In genomic region chr4:55251352-55251751, GRCh38 we compare ENCODE assay signal across 16 cellular contexts.
DNase-seq lines count a peak whose midpoint lies in the region; ATAC-seq and TF ChIP-seq lines count a peak whose summit lies in the region.
"Had no signal": no experiment of that assay in that cellular context is flagged by ENCODE, and none has a peak within 500 bp of the region (broad histone marks: within the 10 kb centered on the region; RNA-seq: fewer than 3 reads in every experiment).

No MANE protein-coding gene starts in this region.

- H3K27me3 Mint-ChIP-seq in GM23338 (ENCODE audit: insufficient read depth, low read depth, poor library complexity) (peaks cover 2% of the 10 kb centered on the region), WTC11 (ENCODE audit: low read depth) (no peaks in the 10 kb centered on the region), neural progenitor cell (ENCODE audit: insufficient read depth, low read depth) (no peaks in the 10 kb centered on the region)
- no peaks in the 10 kb centered on the region for H3K27me3 Mint-ChIP-seq in T-helper 2 cell treated with Interferon-gamma antibody and Interleukin-4, amounts not matched to agents 5 μg/mL and 100 μg/mL, for 36 hours (ENCODE audit: low read depth)

- CTCF ChIA-PET in WTC11 (lab: Charles Lee), result interaction anchor here (1.4 kb wide), 1 partner anchor 65 kb away, joined by 7 read pairs; no protein-coding TSS in a partner anchor

- H3K27me3 ChIP-seq in GM23338 (ENCODE audit: insufficient read depth), result no peaks in the 10 kb centered on the region
- no peaks in the 10 kb centered on the region for H3K27me3 ChIP-seq in neural progenitor cell

- peak; percentile 43; the same call in 2 of the 3 replicates for ATAC-seq in GM23338
- peak; percentile 38 for ATAC-seq in WTC11
- ATAC-seq: GM12878, Panc1 had no signal

- H3K4me1 Mint-ChIP-seq in GM23338 (peaks cover 21% of the 10 kb centered on the region), WTC11 (peaks cover 33% of the 10 kb centered on the region), neural progenitor cell (peaks cover 17% of the 10 kb centered on the region)
- no peaks in the 10 kb centered on the region for H3K4me1 Mint-ChIP-seq in T-helper 2 cell treated with Interferon-gamma antibody and Interleukin-4, amounts not matched to agents 5 μg/mL and 100 μg/mL, for 36 hours (ENCODE audit: low read depth)
- H3K4me1 Mint-ChIP-seq: CD4-positive, CD25-positive, alpha-beta regulatory T cell had no signal

- H3K9me3 ChIP-seq in neural progenitor cell (ENCODE audit: low read depth), result no peaks in the 10 kb centered on the region
- H3K9me3 ChIP-seq: Caco-2 had no signal

- H4K20me1 ChIP-seq in GM23338 (replicated peaks; ENCODE audit: insufficient read depth), result no peaks in the 10 kb centered on the region
- H4K20me1 ChIP-seq in neural progenitor cell (ENCODE audit: low read depth), result no peaks in the 10 kb centered on the region

- H3K9me3 Mint-ChIP-seq in GM23338 (no peaks in the 10 kb centered on the region), WTC11 (0 out of 2 replicates have a peak, but pooled peaks cover 3% of the 10 kb centered on the region), neural progenitor cell (no peaks in the 10 kb centered on the region)
- H3K9me3 Mint-ChIP-seq in T-helper 2 cell treated with Interferon-gamma antibody and Interleukin-4, amounts not matched to agents 5 μg/mL and 100 μg/mL, for 36 hours, result no peaks in the 10 kb centered on the region

- DNase-seq in GM23338 (ENCODE audit: low spot score), result peak; percentile 20
- no peak for DNase-seq in WTC11 (ENCODE audit: low spot score)
- DNase-seq in fibroblast of pulmonary artery (ENCODE audit: low read depth), result peak; percentile 56
- peak; percentile 52 for DNase-seq in neural progenitor cell (ENCODE audit: low spot score)
- no peak for DNase-seq in DMS153 (lab: John Stamatoyannopoulos, UW)
- no peak for DNase-seq in T-helper 2 cell treated with Interferon-gamma antibody and Interleukin-4, amounts not matched to agents 5 μg/mL and 100 μg/mL, for 36 hours (ENCODE audit: low spot score)
- no peak for DNase-seq in T-helper 1 cell
- DNase-seq: ACHN; AML-193; Caco-2; CD4-positive, CD25-positive, alpha-beta regulatory T cell; NCI-H1417; NCI-H187 treated with DMSO at 0.1 percent for 48 hours; NCI-H774 had no signal

- H3K36me3 ChIP-seq in GM23338 (ENCODE audit: insufficient read depth), result no peaks in the 10 kb centered on the region
- no peaks in the 10 kb centered on the region for H3K36me3 ChIP-seq in neural progenitor cell

- H3K4me3 ChIP-seq in GM23338 (no peak overlapping the region), fibroblast of pulmonary artery (replicated peaks; ENCODE audit: low read depth, low read length) (no peak overlapping the region), neural progenitor cell (no peak overlapping the region)
- H3K4me3 ChIP-seq: GM12878 had no signal

- H3K27ac ChIP-seq in GM23338 (ENCODE audit: low read depth), result no peak overlapping the region
- H3K27ac ChIP-seq in neural progenitor cell, result no peak overlapping the region

- peak overlapping the region; percentile 53 for H2AFZ ChIP-seq in GM23338
- no peak overlapping the region for H2AFZ ChIP-seq in neural progenitor cell (replicated peaks)

- H3K36me3 Mint-ChIP-seq in GM23338 (ENCODE audit: low read depth), result no peaks in the 10 kb centered on the region
- H3K36me3 Mint-ChIP-seq in WTC11, result no peaks in the 10 kb centered on the region
- no peaks in the 10 kb centered on the region for H3K36me3 Mint-ChIP-seq in neural progenitor cell
- H3K36me3 Mint-ChIP-seq in T-helper 2 cell treated with Interferon-gamma antibody and Interleukin-4, amounts not matched to agents 5 μg/mL and 100 μg/mL, for 36 hours (ENCODE audit: low read depth), result no peaks in the 10 kb centered on the region
- H3K36me3 Mint-ChIP-seq: CD4-positive, CD25-positive, alpha-beta regulatory T cell had no signal

- TF ChIP-seq CTCF in GM23338 (conservative IDR thresholded peaks at IDR 0.05; ENCODE audit: low read depth in 2 of 2) (no peak), WTC11 (IDR thresholded peaks at IDR 0.05) (no peak), fibroblast of pulmonary artery (IDR thresholded peaks at IDR 0.05; ENCODE audit: low read length, missing control alignments) (no peak), neural progenitor cell (IDR thresholded peaks at IDR 0.05) (no peak)

- H3K4me2 ChIP-seq in GM23338 (no peak overlapping the region), neural progenitor cell (peak overlapping the region; percentile 5)

- POLR2A ChIA-PET in WTC11 (lab: Charles Lee), result no interaction called here

- H3K4me3 Mint-ChIP-seq in GM23338, result no peak overlapping the region
- H3K4me3 Mint-ChIP-seq in WTC11, result no peak overlapping the region
- no peak overlapping the region for H3K4me3 Mint-ChIP-seq in neural progenitor cell
- H3K4me3 Mint-ChIP-seq in T-helper 2 cell treated with Interferon-gamma antibody and Interleukin-4, amounts not matched to agents 5 μg/mL and 100 μg/mL, for 36 hours, result no peak overlapping the region
- H3K4me3 Mint-ChIP-seq: CD4-positive, CD25-positive, alpha-beta regulatory T cell had no signal

- H3K27ac Mint-ChIP-seq in GM23338 (no peak overlapping the region), WTC11 (no peak overlapping the region), neural progenitor cell (no peak overlapping the region)
- no peak overlapping the region for H3K27ac Mint-ChIP-seq in T-helper 2 cell treated with Interferon-gamma antibody and Interleukin-4, amounts not matched to agents 5 μg/mL and 100 μg/mL, for 36 hours
- H3K27ac Mint-ChIP-seq: CD4-positive, CD25-positive, alpha-beta regulatory T cell had no signal

- H3K9me2 ChIP-seq in GM23338 (ENCODE audit: insufficient read depth), result peaks cover 4% of the 10 kb centered on the region; the same call in 1 of the 2 replicates

- H3K79me2 ChIP-seq in GM23338 (replicated peaks; ENCODE audit: insufficient read depth) (no peaks in the 10 kb centered on the region), neural progenitor cell (ENCODE audit: low read depth) (no peaks in the 10 kb centered on the region)

- peaks cover 18% of the 10 kb centered on the region for H3K4me1 ChIP-seq in GM23338 (ENCODE audit: insufficient read depth)
- peaks cover 14% of the 10 kb centered on the region for H3K4me1 ChIP-seq in neural progenitor cell
- H3K4me1 ChIP-seq: Caco-2 had no signal

- H3F3A ChIP-seq in GM23338 (replicated peaks; ENCODE audit: low read depth), result no peaks in the 10 kb centered on the region
- peaks cover 5% of the 10 kb centered on the region for H3F3A ChIP-seq in neural progenitor cell (ENCODE audit: low read depth)

- no peak overlapping the region for H3K9ac ChIP-seq in neural progenitor cell

TF ChIP-seq in GM23338, 12 proteins besides CTCF, POLR2A, EP300 and RAD21 (continues in another document):
- TF ChIP-seq EZH2phosphoT487 (IDR thresholded peaks at IDR 0.05; ENCODE audit: unreplicated experiment) (no peak), STAT1 (IDR thresholded peaks at IDR 0.05; ENCODE audit: unreplicated experiment) (no peak)

TF ChIP-seq in WTC11, 78 proteins besides CTCF, POLR2A, EP300 and RAD21:
- TF ChIP-seq, protein P1, sequence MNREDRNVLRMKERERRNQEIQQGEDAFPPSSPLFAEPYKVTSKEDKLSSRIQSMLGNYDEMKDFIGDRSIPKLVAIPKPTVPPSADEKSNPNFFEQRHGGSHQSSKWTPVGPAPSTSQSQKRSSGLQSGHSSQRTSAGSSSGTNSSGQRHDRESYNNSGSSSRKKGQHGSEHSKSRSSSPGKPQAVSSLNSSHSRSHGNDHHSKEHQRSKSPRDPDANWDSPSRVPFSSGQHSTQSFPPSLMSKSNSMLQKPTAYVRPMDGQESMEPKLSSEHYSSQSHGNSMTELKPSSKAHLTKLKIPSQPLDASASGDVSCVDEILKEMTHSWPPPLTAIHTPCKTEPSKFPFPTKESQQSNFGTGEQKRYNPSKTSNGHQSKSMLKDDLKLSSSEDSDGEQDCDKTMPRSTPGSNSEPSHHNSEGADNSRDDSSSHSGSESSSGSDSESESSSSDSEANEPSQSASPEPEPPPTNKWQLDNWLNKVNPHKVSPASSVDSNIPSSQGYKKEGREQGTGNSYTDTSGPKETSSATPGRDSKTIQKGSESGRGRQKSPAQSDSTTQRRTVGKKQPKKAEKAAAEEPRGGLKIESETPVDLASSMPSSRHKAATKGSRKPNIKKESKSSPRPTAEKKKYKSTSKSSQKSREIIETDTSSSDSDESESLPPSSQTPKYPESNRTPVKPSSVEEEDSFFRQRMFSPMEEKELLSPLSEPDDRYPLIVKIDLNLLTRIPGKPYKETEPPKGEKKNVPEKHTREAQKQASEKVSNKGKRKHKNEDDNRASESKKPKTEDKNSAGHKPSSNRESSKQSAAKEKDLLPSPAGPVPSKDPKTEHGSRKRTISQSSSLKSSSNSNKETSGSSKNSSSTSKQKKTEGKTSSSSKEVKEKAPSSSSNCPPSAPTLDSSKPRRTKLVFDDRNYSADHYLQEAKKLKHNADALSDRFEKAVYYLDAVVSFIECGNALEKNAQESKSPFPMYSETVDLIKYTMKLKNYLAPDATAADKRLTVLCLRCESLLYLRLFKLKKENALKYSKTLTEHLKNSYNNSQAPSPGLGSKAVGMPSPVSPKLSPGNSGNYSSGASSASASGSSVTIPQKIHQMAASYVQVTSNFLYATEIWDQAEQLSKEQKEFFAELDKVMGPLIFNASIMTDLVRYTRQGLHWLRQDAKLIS (CRISPR knock-in tag; IDR thresholded peaks at IDR 0.05; ENCODE audit: borderline replicate concordance), result no peak

Comparison
In these comparisons a context has a peak if more than half of its experiments do, and no peak if none do; other contexts are left out.
1. DNase-seq: peak in GM23338 (single experiment), fibroblast of pulmonary artery (single experiment) and neural progenitor cell (single experiment); none in WTC11 (single experiment), DMS153 (single experiment), T-helper 2 cell treated with Interferon-gamma antibody and Interleukin-4, amounts not matched to agents 5 μg/mL and 100 μg/mL, for 36 hours (single experiment) and T-helper 1 cell (0 of 5).